In genomic region chr12:110888256-110888991, GRCh38 we compare ENCODE assay signal across 9 cellular contexts. TPM values are rescaled to one million over a fixed set of nuclear protein-coding genes. Genes with fewer than 3 reads are reported as not detected.
A peak's percentile ranks its signal among the peaks of the same experiment; 100 is the strongest.
DNase-seq lines count a peak whose midpoint lies in the region; ATAC-seq, FAIRE-seq and TF ChIP-seq lines count a peak whose summit lies in the region.
"Had no signal": no experiment of that assay in that cellular context is flagged by ENCODE, and none has a peak within 500 bp of the region (broad histone marks: within the 10 kb centered on the region; RNA-seq: fewer than 3 reads in every experiment).

No MANE protein-coding gene starts in this region.

- no peaks in the 10 kb centered on the region for H3K9me3 ChIP-seq in BLaER1 treated with 17β-estradiol and CSF1 and Interleukin-3, amounts not matched to agents 10 nM and 100 nM (replicated peaks in 1 of 11)
- H3K9me3 ChIP-seq in HEK293 (ENCODE audit: control insufficient read depth, insufficient read depth, low read depth, low read length) (no peaks in the 10 kb centered on the region), K562 (replicated peaks; ENCODE audit: control insufficient read depth, insufficient read depth, low read depth, low read length) (no peaks in the 10 kb centered on the region), aorta (ENCODE audit: control insufficient read depth, low read length) (no peaks in the 10 kb centered on the region)

- no peaks in the 10 kb centered on the region for H3K36me3 ChIP-seq in BLaER1 treated with 17β-estradiol and CSF1 and Interleukin-3, amounts not matched to agents 10 nM and 100 nM
- H3K36me3 ChIP-seq in HEK293 (ENCODE audit: control insufficient read depth in 2 of 2, insufficient read depth in 1 of 2, low read length in 2 of 2) (no peaks in the 10 kb centered on the region), K562 (ENCODE audit: control insufficient read depth, insufficient read depth, low read length) (no peaks in the 10 kb centered on the region), aorta (ENCODE audit: control insufficient read depth in 1 of 2, insufficient read depth in 2 of 2, low read length in 1 of 2) (no peaks in the 10 kb centered on the region)

- H3K4me3 Mint-ChIP-seq in natural killer cell treated with Interleukin-12 subunit alpha and Interleukin-12 subunit beta and Interleukin-15 and Interleukin-18, amount 100 ng/mL, for 72 hours = peak overlapping the region; percentile 89

- H4K20me1 ChIP-seq in BLaER1 treated with 17β-estradiol and CSF1 and Interleukin-3, amounts not matched to agents 10 nM and 100 nM = no peaks in the 10 kb centered on the region
- H4K20me1 ChIP-seq in K562 (replicated peaks; ENCODE audit: control insufficient read depth, insufficient read depth, low read length) = no peaks in the 10 kb centered on the region

- H3K4me1 ChIP-seq in BLaER1 treated with 17β-estradiol and CSF1 and Interleukin-3, amounts not matched to agents 10 nM and 100 nM = peaks cover 0 to 37% (median 24%) of the 10 kb centered on the region in 10 experiments; a peak in 15 of 20 replicates
- no peaks in the 10 kb centered on the region for H3K4me1 ChIP-seq in HEK293 (ENCODE audit: control insufficient read depth, insufficient read depth, low read length)
- H3K4me1 ChIP-seq in K562 (replicated peaks in 1 of 2; ENCODE audit: control insufficient read depth in 2 of 2, insufficient read depth in 2 of 2, low read length in 2 of 2) = no peaks in the 10 kb centered on the region
- no peaks in the 10 kb centered on the region for H3K4me1 ChIP-seq in aorta (ENCODE audit: control insufficient read depth in 1 of 2, insufficient read depth in 2 of 2, low read length in 2 of 2)

- peak overlapping the region in 4 of 11 experiments; percentile 76 to 81 (median 78); a peak in 7 of 22 replicates for H3K9ac ChIP-seq in BLaER1 treated with 17β-estradiol and CSF1 and Interleukin-3, amounts not matched to agents 10 nM and 100 nM
- H3K9ac ChIP-seq in K562 (ENCODE audit: insufficient read depth in 1 of 2, low read depth in 2 of 2, low read length in 2 of 2) = no peak overlapping the region

- no peaks in the 10 kb centered on the region for H3K27me3 ChIP-seq in BLaER1 treated with 17β-estradiol and CSF1 and Interleukin-3, amounts not matched to agents 10 nM and 100 nM
- H3K27me3 ChIP-seq in K562 (ENCODE audit: control insufficient read depth in 2 of 2, insufficient read depth in 2 of 2, low read length in 2 of 2) (peaks cover 3 to 18% of the 10 kb centered on the region in 2 experiments), aorta (ENCODE audit: control insufficient read depth in 1 of 2, insufficient read depth in 2 of 2, low read length in 1 of 2) (no peaks in the 10 kb centered on the region)

- CTCF ChIA-PET in HEK293 (lab: Yijun Ruan, JAX) (interaction anchor here (0.6 to 1.9 kb wide), 15 partner anchors 13 to 438 kb away, joined by 3 to 12 read pairs (median 4); partner anchors contain the start of genes ARPC3, CCDC63 and GPN3), K562 (lab: Yijun Ruan, JAX; ENCODE audit: low intra/inter-chr PET ratio) (interaction anchor here (0.7 to 1.3 kb wide), 4 partner anchors 62 to 438 kb away, joined by 3 to 15 read pairs (median 4); partner anchors contain the start of gene ARPC3)

- H3K9me1 ChIP-seq in K562 (ENCODE audit: control insufficient read depth, insufficient read depth, low read length) = no peaks in the 10 kb centered on the region

- in situ Hi-C loops in K562 (cut with MboI) = no loop called here

- no peak for TF ChIP-seq POLR2A in K562 (conservative IDR thresholded peaks at IDR 0.05)

- POLR2A ChIA-PET in HEK293 (lab: Yijun Ruan, JAX) = no interaction called here
- POLR2A ChIA-PET in K562 (lab: Yijun Ruan, JAX) = interaction anchor here (0.7 kb wide), 1 partner anchor 420 kb away, joined by 3 read pairs; the partner anchor contains the start of gene GPN3

- BruUV-seq in K562 (replicated peaks; lab: Mats Ljungman, UMichigan) = no TSS peak

- FAIRE-seq in K562 (lab: Jason Lieb, UNC) = no peak

- peak overlapping the region in 2 of 11 experiments; percentile 43 to 66; a peak in 2 of 22 replicates for H3K27ac ChIP-seq in BLaER1 treated with 17β-estradiol and CSF1 and Interleukin-3, amounts not matched to agents 10 nM and 100 nM
- H3K27ac ChIP-seq in HEK293 (ENCODE audit: extremely low read depth, low read depth, low read length) = no peak overlapping the region
- no peak overlapping the region for H3K27ac ChIP-seq in K562 (ENCODE audit: extremely low read depth, low read depth, low read length)
- no peak overlapping the region for H3K27ac ChIP-seq in aorta (ENCODE audit: low read depth in 1 of 2, low read length in 2 of 2)

- H3K4me3 ChIP-seq in BLaER1 treated with 17β-estradiol and CSF1 and Interleukin-3, amounts not matched to agents 10 nM and 100 nM = peak overlapping the region in 1 of 10 experiments; percentile 52; a peak in 3 of 20 replicates
- H3K4me3 ChIP-seq in HEK293 (ENCODE audit: low read depth, low read length) = no peak overlapping the region
- H3K4me3 ChIP-seq in K562 = no peak overlapping the region
- H3K4me3 ChIP-seq in aorta (ENCODE audit: low read length in 2 of 2) = no peak overlapping the region

- TF ChIP-seq CTCF in HEK293 (tag by site-specific recombination; IDR thresholded peaks at IDR 0.05) (no peak), K562 (IDR thresholded peaks at IDR 0.05 in 2 of 3, conservative IDR thresholded peaks at IDR 0.05 in 1 of 3; ENCODE audit: insufficient read depth in 2 of 3, low read depth in 1 of 3, low read length in 3 of 3) (no peak)

- H3K27me3 Mint-ChIP-seq in natural killer cell treated with Interleukin-12 subunit alpha and Interleukin-12 subunit beta and Interleukin-15 and Interleukin-18, amount 100 ng/mL, for 72 hours = peaks cover 3 to 4% of the 10 kb centered on the region in 2 donors

- peak overlapping the region in 10 of 11 experiments; percentile 43 to 81 (median 70); a peak in 19 of 22 replicates for H3K4me2 ChIP-seq in BLaER1 treated with 17β-estradiol and CSF1 and Interleukin-3, amounts not matched to agents 10 nM and 100 nM
- H3K4me2 ChIP-seq in K562 (ENCODE audit: insufficient read depth, low read length) = no peak overlapping the region

- no peaks in the 10 kb centered on the region for H3K36me3 Mint-ChIP-seq in natural killer cell treated with Interleukin-12 subunit alpha and Interleukin-12 subunit beta and Interleukin-15 and Interleukin-18, amount 100 ng/mL, for 72 hours

- intact Hi-C loops in K562 (cut with micrococcal nuclease) = loop anchor here (5.0 to 10.0 kb wide), 5 partner anchors 61 to 436 kb away; partner anchors contain the start of gene ARPC3
- intact Hi-C loops in aorta (cut with DNase I) = loop anchor here (2.0 to 10.0 kb wide), 6 partner anchors 144 to 436 kb away; partner anchors contain the start of genes ARPC3 (in 2 of the 2) and PPP1CC (in 2 of the 2)

- no peak for TF ChIP-seq RAD21 in K562 (CRISPR knock-in tag; conservative IDR thresholded peaks at IDR 0.05 in 1 of 2, IDR thresholded peaks at IDR 0.05 in 1 of 2)

- no peak for TF ChIP-seq EP300 in K562 (IDR thresholded peaks at IDR 0.05; ENCODE audit: low read length)

- ATAC-seq in K562 = no peak
- no peak for ATAC-seq in natural killer cell treated with Interleukin-12 subunit alpha and Interleukin-12 subunit beta and Interleukin-15 and Interleukin-18, amount 100 ng/mL, for 72 hours
- no peak for ATAC-seq in esophagus mucosa
- no peak for ATAC-seq in aorta (ENCODE audit: low FRiP score)

- DNase-seq in K562 (ENCODE audit: extremely low read depth in 1 of 4, low spot score in 3 of 4) = no peak
- no peak for DNase-seq in natural killer cell treated with Interleukin-12 subunit alpha and Interleukin-12 subunit beta and Interleukin-15 and Interleukin-18, amount 100 ng/mL, for 72 hours (ENCODE audit: low spot score)
- DNase-seq in aorta = no peak
- no peak for DNase-seq in NCI-H1694 (lab: John Stamatoyannopoulos, UW)
- DNase-seq in NK-92 treated with Interleukin-12 subunit alpha and Interleukin-12 subunit beta, amount 100 ng/mL, for 24 hours (lab: John Stamatoyannopoulos, UW) = no peak

- WGBS in K562 (ENCODE audit: insufficient coverage, low coverage, missing lambda C conversion rate) = 8% methylated on average over 5 of the region's 5 CpGs
- 35 to 48% methylated on average over 4 to 5 of the region's 5 CpGs for WGBS in aorta, 2 donors

- H3K9me3 Mint-ChIP-seq in natural killer cell treated with Interleukin-12 subunit alpha and Interleukin-12 subunit beta and Interleukin-15 and Interleukin-18, amount 100 ng/mL, for 72 hours = no peaks in the 10 kb centered on the region

- no peak overlapping the region for H2AFZ ChIP-seq in K562 (ENCODE audit: low read depth, low read length)

- peak overlapping the region in 1 of 2 donors; percentile 78 for H3K27ac Mint-ChIP-seq in natural killer cell treated with Interleukin-12 subunit alpha and Interleukin-12 subunit beta and Interleukin-15 and Interleukin-18, amount 100 ng/mL, for 72 hours

- peaks cover 0 to 3% of the 10 kb centered on the region in 2 donors for H3K4me1 Mint-ChIP-seq in natural killer cell treated with Interleukin-12 subunit alpha and Interleukin-12 subunit beta and Interleukin-15 and Interleukin-18, amount 100 ng/mL, for 72 hours (ENCODE audit: low read depth in 2 of 2)

- no peaks in the 10 kb centered on the region for H3K79me2 ChIP-seq in K562 (ENCODE audit: control insufficient read depth, insufficient read depth, low read length)

RNA-seq across cellular contexts. Expression of gene MYL2, which starts 32.0 kb away (rescaled TPM):
- total RNA-seq in K562 (2011; cell fraction: chromatin; rRNA removed; ENCODE audit: low replicate concordance) = not detected in 2 replicates
- total RNA-seq in K562 (2011; cell fraction: nucleolus; rRNA removed) = not detected in 2 replicates
- not detected in 2 replicates for total RNA-seq in K562 (2011; cell fraction: nucleoplasm; rRNA removed)
- total RNA-seq in K562 (2014; rRNA removed) (not detected in 2 replicates), K562 (2014; rRNA removed; fragmentation: Illumina TruSeq; extraction: Trizol) (not detected in 2 replicates), K562 (2015; rRNA removed; fragmentation: Illumina TruSeq; extraction: Trizol) (not detected in 2 replicates), K562 (2021) (not detected in 2 replicates), esophagus mucosa (1.7 TPM), aorta (under 1 TPM in 1 of 2 donors, not detected in 1; 0.99 TPM)
- polyA plus RNA-seq in K562 (2011; rRNA removed) (not detected in 2 replicates), K562 (2014; fragmentation: Illumina TruSeq; extraction: Trizol) (not detected in 2 replicates), K562 (2014; fragmentation: Nextera tagmentation; extraction: Ambion mirVana) (not detected), K562 (2014; rRNA removed) (not detected in 2 replicates), aorta (10 to 100 TPM in 1 of 2 donors, 1 to 10 TPM in 1; 4.5 to 80.9 TPM)
- not detected in 2 replicates for polyA plus RNA-seq in K562 (2011; cell fraction: cytosol; rRNA removed)
- not detected in 2 replicates for polyA plus RNA-seq in K562 (2011; cell fraction: nucleus; rRNA removed)
- not detected in 2 replicates for polyA plus RNA-seq in K562 (2012)
- polyA minus RNA-seq in K562 (2011; rRNA and poly(A)+ RNA removed) = not detected in 2 replicates
- not detected in 2 replicates for polyA minus RNA-seq in K562 (2011; cell fraction: cytosol; rRNA and poly(A)+ RNA removed)
- not detected in 2 replicates for polyA minus RNA-seq in K562 (2011; cell fraction: nucleus; rRNA and poly(A)+ RNA removed)
- not detected for total RNA-seq in natural killer cell treated with Interleukin-12 subunit alpha and Interleukin-12 subunit beta and Interleukin-15 and Interleukin-18, amount 100 ng/mL, for 72 hours

RNA-seq across cellular contexts. Expression of gene CCDC63, which starts 41.6 kb away (rescaled TPM):
- total RNA-seq in K562 (2011; cell fraction: chromatin; rRNA removed; ENCODE audit: low replicate concordance) = not detected in 2 replicates
- total RNA-seq in K562 (2011; cell fraction: nucleolus; rRNA removed) = not detected in 2 replicates
- total RNA-seq in K562 (2011; cell fraction: nucleoplasm; rRNA removed) = not detected in 2 replicates
- not detected in 2 replicates for total RNA-seq in K562 (2014; rRNA removed)
- not detected in 2 replicates for total RNA-seq in K562 (2014; rRNA removed; fragmentation: Illumina TruSeq; extraction: Trizol)
- not detected in 2 replicates for total RNA-seq in K562 (2015; rRNA removed; fragmentation: Illumina TruSeq; extraction: Trizol)
- not detected in 2 replicates for total RNA-seq in K562 (2021)
- polyA plus RNA-seq in K562 (2011; rRNA removed) = not detected in 2 replicates
- not detected in 2 replicates for polyA plus RNA-seq in K562 (2011; cell fraction: cytosol; rRNA removed)
- polyA plus RNA-seq in K562 (2011; cell fraction: nucleus; rRNA removed) = not detected in 2 replicates
- not detected in 2 replicates for polyA plus RNA-seq in K562 (2012)
- not detected in 2 replicates for polyA plus RNA-seq in K562 (2014; fragmentation: Illumina TruSeq; extraction: Trizol)
- not detected for polyA plus RNA-seq in K562 (2014; fragmentation: Nextera tagmentation; extraction: Ambion mirVana)
- not detected in 2 replicates for polyA plus RNA-seq in K562 (2014; rRNA removed)
- not detected in 2 replicates for polyA minus RNA-seq in K562 (2011; rRNA and poly(A)+ RNA removed)
- polyA minus RNA-seq in K562 (2011; cell fraction: cytosol; rRNA and poly(A)+ RNA removed) = not detected in 2 replicates
- not detected in 2 replicates for polyA minus RNA-seq in K562 (2011; cell fraction: nucleus; rRNA and poly(A)+ RNA removed)
- total RNA-seq in natural killer cell treated with Interleukin-12 subunit alpha and Interleukin-12 subunit beta and Interleukin-15 and Interleukin-18, amount 100 ng/mL, for 72 hours = not detected
- total RNA-seq in esophagus mucosa = not detected
- total RNA-seq in aorta = not detected
- polyA plus RNA-seq in aorta = not detected
- polyA plus RNA-seq: adipose tissue had no signal
